ENCODE assay signal across 6 cellular contexts in the genomic region with DNA sequence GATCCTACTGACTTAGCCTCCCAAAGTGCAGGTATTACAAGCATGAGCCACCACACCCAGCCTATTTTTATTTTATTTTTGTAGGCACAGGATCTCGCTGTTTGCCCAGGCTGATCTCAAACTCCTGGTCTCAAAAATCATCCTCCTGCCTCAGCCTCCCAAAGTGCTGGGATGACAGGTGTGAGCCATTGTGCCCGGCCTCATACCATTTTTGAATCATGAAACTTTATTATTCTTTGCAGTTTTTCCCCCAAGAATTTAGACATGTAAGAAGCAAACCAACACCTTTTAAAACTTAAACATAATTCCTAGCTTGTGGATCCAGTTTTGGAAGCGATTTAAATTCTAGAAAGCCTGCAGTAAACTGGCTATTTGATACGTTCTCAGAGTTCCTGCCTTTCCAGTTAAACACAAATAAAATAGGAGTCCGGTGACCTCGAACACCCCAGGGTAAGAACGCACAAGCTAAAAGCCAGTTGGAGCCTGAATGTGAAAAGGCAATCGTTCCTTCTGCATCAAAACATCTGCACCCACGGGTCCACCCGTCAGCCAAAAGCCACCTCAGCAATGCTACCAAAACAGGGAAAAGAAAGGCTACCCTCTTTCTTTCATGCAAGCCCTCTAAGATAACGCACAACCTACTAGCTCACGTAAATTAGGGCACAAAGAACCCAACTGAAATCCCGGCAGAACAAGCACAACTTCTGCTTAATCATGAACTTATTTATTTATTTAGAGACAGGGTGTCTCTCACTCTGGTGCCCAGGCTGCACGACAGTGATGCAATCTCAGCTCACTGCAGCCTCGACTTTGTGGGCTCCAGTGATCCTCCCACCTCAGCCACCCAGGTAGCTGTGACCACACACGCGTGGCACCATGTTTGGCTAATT. TPM values are rescaled to one million over a fixed set of nuclear protein-coding genes. Genes with fewer than 3 reads are reported as not detected.
A peak's percentile ranks its signal among the peaks of the same experiment; 100 is the strongest.
DNase-seq lines count a peak whose midpoint lies in the region; ATAC-seq, FAIRE-seq and TF ChIP-seq lines count a peak whose summit lies in the region.
"Not testable (repeated sequence)": the region's sequence is repeated elsewhere in the genome, so short reads cannot be mapped to it uniquely, and the experiment has no call there.

No MANE protein-coding gene starts in this region.

- CTCF ChIA-PET in IMR-90 (lab: Yijun Ruan, JAX); H1 (lab: Charles Lee; ENCODE audit: partially characterized antibody); HepG2 (lab: Yijun Ruan, JAX; ENCODE audit: low intra/inter-chr PET ratio, low total read pairs): not testable (repeated sequence)

- H3K56ac ChIP-seq in IMR-90 (ENCODE audit: extremely low read depth, insufficient read depth, low read length); H1 (replicated peaks; ENCODE audit: insufficient read length, low read depth, low read length): not testable (repeated sequence)

- H4K8ac ChIP-seq in IMR-90 (ENCODE audit: low read depth in 2 of 2, low read length in 2 of 2); H1 (ENCODE audit: extremely low read depth, insufficient read depth, low read length): not testable (repeated sequence)

- not testable (repeated sequence) for H3K18ac ChIP-seq in IMR-90 (ENCODE audit: low read depth, low read length)
- H3K18ac ChIP-seq in H1 (ENCODE audit: extremely low read depth, low read length): 0 out of 2 replicates have a peak overlapping the region, but pooled peaks have one; percentile 21

- H3K4me3 ChIP-seq in BLaER1; IMR-90 (ENCODE audit: insufficient read depth, low read depth, low read length); SJSA1; H1 (ENCODE audit: extremely low read depth in 1 of 4, insufficient read depth in 2 of 4, low read depth in 3 of 4, low read length in 4 of 4); HepG2 (replicated peaks in 1 of 3; ENCODE audit: insufficient read depth in 1 of 3, low read depth in 2 of 3, low read length in 3 of 3): not testable (repeated sequence)

- H3K36me3 ChIP-seq in BLaER1 (peaks cover 50% of the 10 kb centered on the region), H1 (ENCODE audit: control insufficient read depth in 2 of 4, insufficient read depth in 4 of 4, low read length in 3 of 4) (peaks cover 0 to 25% (median 8%) of the 10 kb centered on the region in 4 experiments; a peak in 4 of 8 replicates)
- H3K36me3 ChIP-seq in IMR-90 (ENCODE audit: control insufficient read depth, insufficient read depth, low read length); SJSA1; HepG2 (replicated peaks in 1 of 2; ENCODE audit: control insufficient read depth in 1 of 2, insufficient read depth in 2 of 2, low read length in 2 of 2): not testable (repeated sequence)

- H3K9me1 ChIP-seq in IMR-90 (ENCODE audit: insufficient read depth, low read length): not testable (repeated sequence)

- not testable (repeated sequence) for ATAC-seq in IMR-90 (ENCODE audit: low read depth); HepG2; memory B cell (ENCODE audit: low read depth)

- in situ Hi-C loops in IMR-90 (cut with MboI; ENCODE audit: low sequenced_read_pairs); HepG2 (cut with HindIII; ENCODE audit: extremely low pct_ligation_motif_present, low pct_unique_long_range_greater_than_20kb): not testable (repeated sequence)

- H3K14ac ChIP-seq in IMR-90 (replicated peaks; ENCODE audit: low read depth, low read length); H1 (ENCODE audit: insufficient read length): not testable (repeated sequence)

- H3K23me2 ChIP-seq in H1 (ENCODE audit: low read depth, low read length): not testable (repeated sequence)

- not testable (repeated sequence) for DNase-seq in IMR-90; H1 (ENCODE audit: low read depth in 1 of 2, low spot score in 2 of 2); HepG2 (ENCODE audit: low spot score); memory B cell (ENCODE audit: low spot score in 2 of 2)
- peak; percentile 59 to 69 for DNase-seq in SJSA1 (ENCODE audit: low read depth in 1 of 2, low spot score in 2 of 2)

- not testable (repeated sequence) for H3K4ac ChIP-seq in IMR-90 (ENCODE audit: low read depth, low read length); H1 (replicated peaks; ENCODE audit: insufficient read length, low read depth, low read length)

- TF ChIP-seq RAD21 in IMR-90 (IDR thresholded peaks at IDR 0.05; ENCODE audit: low read length); H1 (IDR thresholded peaks at IDR 0.05 in 1 of 2, conservative IDR thresholded peaks at IDR 0.05 in 1 of 2; ENCODE audit: low read depth in 2 of 2, low read length in 2 of 2); HepG2 (CRISPR knock-in tag; IDR thresholded peaks at IDR 0.05): not testable (repeated sequence)

- H3K36me3 Mint-ChIP-seq in memory B cell: peaks cover 17% of the 10 kb centered on the region

- H3K4me3 Mint-ChIP-seq in memory B cell: not testable (repeated sequence)

- H3K79me1 ChIP-seq in IMR-90 (ENCODE audit: low read depth in 1 of 2, low read length in 2 of 2) (peaks cover 29 to 61% of the 10 kb centered on the region in 2 experiments), H1 (ENCODE audit: low read depth, low read length) (peaks cover 16% of the 10 kb centered on the region)

- intact Hi-C loops in IMR-90 (cut with micrococcal nuclease); HepG2 (cut with micrococcal nuclease; ENCODE audit: unreplicated experiment): not testable (repeated sequence)

- not testable (repeated sequence) for TF ChIP-seq POLR2A in IMR-90 (IDR thresholded peaks at IDR 0.05; ENCODE audit: low read depth, low read length); H1 (IDR thresholded peaks at IDR 0.05; ENCODE audit: control extremely low read depth in 1 of 2, low read depth in 2 of 2, low read length in 2 of 2); HepG2 (IDR thresholded peaks at IDR 0.05; ENCODE audit: insufficient read depth in 1 of 2, low read depth in 2 of 2, low read length in 2 of 2)

- H3K4me1 Mint-ChIP-seq in memory B cell: not testable (repeated sequence)

- peak overlapping the region; percentile 56; the same call in 1 of the 2 replicates for H2BK12ac ChIP-seq in H1 (ENCODE audit: low read depth, low read length)

- H4K5ac ChIP-seq in IMR-90 (ENCODE audit: low read depth, low read length); H1 (ENCODE audit: insufficient read length, low read depth, low read length): not testable (repeated sequence)

- not testable (repeated sequence) for H4K91ac ChIP-seq in IMR-90 (ENCODE audit: insufficient read depth, low read depth, low read length); H1 (replicated peaks; ENCODE audit: insufficient read length, low read length)

- H3K27ac Mint-ChIP-seq in memory B cell: peak overlapping the region; percentile 74

- not testable (repeated sequence) for H2AFZ ChIP-seq in IMR-90 (replicated peaks; ENCODE audit: low read length, poor library complexity); H1 (ENCODE audit: low read length); HepG2 (ENCODE audit: low read length)

- H2BK20ac ChIP-seq in IMR-90 (ENCODE audit: low read depth, low read length); H1 (ENCODE audit: low read length): not testable (repeated sequence)

- not testable (repeated sequence) for H2AK5ac ChIP-seq in IMR-90 (ENCODE audit: low read depth, low read length); H1 (ENCODE audit: low read depth, low read length)

- peak; percentile 60 for FAIRE-seq in H1 (lab: Jason Lieb, UNC)
- FAIRE-seq in HepG2 (lab: Jason Lieb, UNC): not testable (repeated sequence)

- not testable (repeated sequence) for TF ChIP-seq CTCF in IMR-90 (conservative IDR thresholded peaks at IDR 0.05; ENCODE audit: low read depth, low read length); H1 (IDR thresholded peaks at IDR 0.05; ENCODE audit: control extremely low read depth in 1 of 3, insufficient read depth in 1 of 3, low read depth in 1 of 3, low read length in 3 of 3); HepG2 (CRISPR knock-in tag; IDR thresholded peaks at IDR 0.05)

- not testable (repeated sequence) for TF ChIP-seq EP300 in H1 (IDR thresholded peaks at IDR 0.05; ENCODE audit: borderline replicate concordance in 1 of 2, low read depth in 2 of 2, low read length in 2 of 2); HepG2 (IDR thresholded peaks at IDR 0.05; ENCODE audit: low read depth in 2 of 2, low read length in 2 of 2); HepG2 (CRISPR knock-in tag; IDR thresholded peaks at IDR 0.05; ENCODE audit: borderline replicate concordance)

- H3K4me2 ChIP-seq in BLaER1: peak overlapping the region; percentile 2; the same call in 1 of the 2 replicates
- H3K4me2 ChIP-seq in IMR-90 (ENCODE audit: low read depth, low read length); H1 (ENCODE audit: insufficient read depth in 1 of 2, low read depth in 2 of 2, low read length in 2 of 2); HepG2 (ENCODE audit: low read depth, low read length): not testable (repeated sequence)

- not testable (repeated sequence) for H3K27me3 Mint-ChIP-seq in memory B cell

- H2BK5ac ChIP-seq in IMR-90 (ENCODE audit: low read depth, low read length, poor library complexity, severe bottlenecking): not testable (repeated sequence)
- 0 out of 2 replicates have a peak overlapping the region, but pooled peaks have one; percentile 84 for H2BK5ac ChIP-seq in H1 (ENCODE audit: low read depth, low read length)

- not testable (repeated sequence) for H3K9me3 Mint-ChIP-seq in memory B cell

- not testable (repeated sequence) for H3K23ac ChIP-seq in IMR-90 (ENCODE audit: low read depth, low read length); H1 (ENCODE audit: insufficient read length)

- H3K9ac ChIP-seq in BLaER1; IMR-90 (ENCODE audit: low read depth, low read length); H1 (replicated peaks in 1 of 4; ENCODE audit: extremely low read depth in 1 of 4, low read depth in 3 of 4, low read length in 3 of 4); HepG2 (ENCODE audit: insufficient read depth, low read depth, low read length): not testable (repeated sequence)

- not testable (repeated sequence) for BruUV-seq in IMR-90 (replicated peaks; lab: Mats Ljungman, UMichigan); HepG2 (replicated peaks; lab: Mats Ljungman, UMichigan)

- not testable (repeated sequence) for H3K4me1 ChIP-seq in BLaER1; IMR-90 (ENCODE audit: control insufficient read depth, insufficient read depth, low read length); H1 (replicated peaks in 1 of 4; ENCODE audit: control insufficient read depth in 3 of 4, insufficient read depth in 4 of 4, low read length in 3 of 4); HepG2 (ENCODE audit: insufficient read depth, low read length)
- H3K4me1 ChIP-seq in SJSA1 (replicated peaks): peaks cover 23% of the 10 kb centered on the region

- H2BK15ac ChIP-seq in IMR-90 (ENCODE audit: low read depth, low read length); H1 (ENCODE audit: low read length): not testable (repeated sequence)

- POLR2A ChIA-PET in IMR-90 (lab: Charles Lee; ENCODE audit: unreplicated experiment); H1 (lab: Charles Lee; ENCODE audit: partially characterized antibody); HepG2 (lab: Yijun Ruan, JAX): not testable (repeated sequence)

- H3K79me2 ChIP-seq in H1 (ENCODE audit: control insufficient read depth in 1 of 2, insufficient read depth in 2 of 2, low read length in 2 of 2) (peaks cover 0 to 88% of the 10 kb centered on the region in 2 experiments), HepG2 (ENCODE audit: insufficient read depth, low read length) (peaks cover 14% of the 10 kb centered on the region)

- not testable (repeated sequence) for H2BK120ac ChIP-seq in IMR-90 (ENCODE audit: low read depth, low read length); H1 (replicated peaks; ENCODE audit: low read depth, low read length)

- not testable (repeated sequence) for H3K27ac ChIP-seq in BLaER1; IMR-90 (ENCODE audit: insufficient read depth, low read length); H1 (ENCODE audit: low read depth, low read length); HepG2 (ENCODE audit: extremely low read length, insufficient read depth, low read length)
- H3K27ac ChIP-seq in SJSA1: peak overlapping the region; percentile 27; the same call in 1 of the 2 replicates

- H4K20me1 ChIP-seq in BLaER1 (peaks cover 94% of the 10 kb centered on the region), IMR-90 (ENCODE audit: insufficient read depth, low read length) (peaks cover 30% of the 10 kb centered on the region)
- not testable (repeated sequence) for H4K20me1 ChIP-seq in H1 (replicated peaks in 1 of 2; ENCODE audit: control insufficient read depth in 1 of 2, insufficient read depth in 2 of 2, low read length in 2 of 2); HepG2 (ENCODE audit: insufficient read depth, low read length)

- H3K9me3 ChIP-seq in BLaER1 (0 out of 2 replicates have a peak, but pooled peaks cover 15% of the 10 kb centered on the region), H1 (ENCODE audit: insufficient read depth in 2 of 2, low read depth in 1 of 2, low read length in 1 of 2) (peaks cover 25% of the 10 kb centered on the region in 2 experiments)
- not testable (repeated sequence) for H3K9me3 ChIP-seq in IMR-90 (ENCODE audit: control insufficient read depth, insufficient read depth, low read length); SJSA1 (replicated peaks); HepG2 (ENCODE audit: low read length)

- dilution Hi-C loops in IMR-90 (cut with HindIII; ENCODE audit: low sequenced_read_pairs, unreplicated experiment): not testable (repeated sequence)

- not testable (repeated sequence) for H2AK9ac ChIP-seq in IMR-90 (replicated peaks; ENCODE audit: low read depth, low read length, poor library complexity)

- WGBS in IMR-90 (ENCODE audit: extremely low coverage in 2 of 2, insufficient read length in 1 of 2), 2 experiments: no CpG with 5 or more reads among the region's 17 CpGs
- 88% methylated on average over 16 of the region's 17 CpGs; no CpG with 5 or more reads in 1 of the 2 experiments for WGBS in H1 (ENCODE audit: extremely low coverage in 1 of 2, insufficient coverage in 1 of 2, insufficient read length in 1 of 2, insufficient replicate concordance in 2 of 2, low coverage in 1 of 2, low lambda C conversion rate in 2 of 2, missing lambda C conversion rate in 1 of 2), 2 experiments
- WGBS in HepG2 (ENCODE audit: low lambda C conversion rate): 72% methylated on average over 16 of the region's 17 CpGs

- not testable (repeated sequence) for H3K27me3 ChIP-seq in BLaER1; IMR-90 (ENCODE audit: control insufficient read depth, insufficient read depth, low read length); SJSA1 (replicated peaks); H1 (replicated peaks in 1 of 4; ENCODE audit: control insufficient read depth in 3 of 4, extremely low read depth in 1 of 4, insufficient read depth in 3 of 4, low read length in 3 of 4); HepG2 (ENCODE audit: control insufficient read depth in 1 of 2, insufficient read depth in 2 of 2, low read length in 2 of 2)

RNA-seq across cellular contexts. Expression of a gene that starts 39.7 kb away (rescaled TPM):
- total RNA-seq in IMR-90 (2012; rRNA removed) (26.2 and 28.3 TPM in 2 replicates), HepG2 (2016; rRNA removed; fragmentation: Illumina TruSeq; extraction: Trizol) (11.4 and 15.5 TPM in 2 replicates)
- polyA plus RNA-seq in IMR-90 (2012; rRNA removed) (38.0 and 42.7 TPM in 2 replicates), H1 (2011; rRNA removed) (43.4 and 46.8 TPM in 2 replicates), HepG2 (2011; rRNA removed) (24.3 and 28.9 TPM in 2 replicates)
- polyA plus RNA-seq in IMR-90 (2012; cell fraction: cytosol; rRNA removed): 28.3 and 35.0 TPM in 2 replicates
- polyA plus RNA-seq in IMR-90 (2012; cell fraction: nucleus; rRNA removed; ENCODE audit: low replicate concordance): 28.1 and 30.9 TPM in 2 replicates
- total RNA-seq in SJSA1 (2014; rRNA removed; shearing (Covaris generic)): 19.3 and 23.9 TPM in 2 replicates
- 29.1 and 35.1 TPM in 2 replicates for total RNA-seq in H1 (2021; fragmentation: NEBNext Ultra II Directional; extraction: Animal tissue kit (Norgen Biotek cat#: 25700))
- polyA plus RNA-seq in H1 (2011; cell fraction: cytosol; rRNA removed): 36.5 TPM
- 54.8 TPM for polyA plus RNA-seq in H1 (2011; cell fraction: nucleus; rRNA removed)
- polyA plus RNA-seq in H1 (2012, experiment 1 of 2): 29.2 to 34.0 TPM (median 33.8 TPM) in 4 replicates
- 30.9 TPM for polyA plus RNA-seq in H1 (2012, experiment 2 of 2)
- 22.1 TPM for polyA plus RNA-seq in H1 (2013, experiment 1 of 2)
- 23.6 TPM for polyA plus RNA-seq in H1 (2013, experiment 2 of 2)
- 51.6 and 57.5 TPM in 2 replicates for polyA minus RNA-seq in H1 (2011; rRNA and poly(A)+ RNA removed)
- polyA minus RNA-seq in H1 (2011; cell fraction: cytosol; rRNA and poly(A)+ RNA removed): 15.0 TPM
- polyA minus RNA-seq in H1 (2011; cell fraction: nucleus; rRNA and poly(A)+ RNA removed): 45.8 TPM
- total RNA-seq in HepG2 (2016; cell fraction: cytosol; rRNA removed; fragmentation: Illumina TruSeq; extraction: Trizol; ENCODE audit: low read depth): 17.0 and 17.1 TPM in 2 replicates
- 12.0 and 16.4 TPM in 2 replicates for total RNA-seq in HepG2 (2016; cell fraction: insoluble cytoplasmic fraction; rRNA removed; fragmentation: Illumina TruSeq; extraction: Trizol)
- 20.4 and 22.0 TPM in 2 replicates for total RNA-seq in HepG2 (2016; cell fraction: membrane; rRNA removed; fragmentation: Illumina TruSeq; extraction: Trizol)
- total RNA-seq in HepG2 (2016; cell fraction: nucleus; rRNA removed; fragmentation: Illumina TruSeq; extraction: Trizol): 10.0 and 12.2 TPM in 2 replicates
- 43.6 and 44.6 TPM in 2 replicates for polyA plus RNA-seq in HepG2 (2011; cell fraction: cytosol; rRNA removed)
- 19.8 and 21.8 TPM in 2 replicates for polyA plus RNA-seq in HepG2 (2011; cell fraction: nucleus; rRNA removed)
- polyA plus RNA-seq in HepG2 (2012): 27.9 and 45.4 TPM in 2 replicates
- 32.7 and 33.4 TPM in 2 replicates for polyA plus RNA-seq in HepG2 (2016; cell fraction: cytosol; fragmentation: Illumina TruSeq; extraction: Trizol; ENCODE audit: low read depth)
- polyA plus RNA-seq in HepG2 (2016; cell fraction: insoluble cytoplasmic fraction; fragmentation: Illumina TruSeq; extraction: Trizol; ENCODE audit: low read depth): 17.5 and 19.2 TPM in 2 replicates
- polyA plus RNA-seq in HepG2 (2016; cell fraction: membrane; fragmentation: Illumina TruSeq; extraction: Trizol; ENCODE audit: low read depth): 32.3 and 33.0 TPM in 2 replicates
- polyA plus RNA-seq in HepG2 (2016; cell fraction: nucleus; fragmentation: Illumina TruSeq; extraction: Trizol; ENCODE audit: insufficient read depth, low read depth): 15.6 and 21.5 TPM in 2 replicates
- polyA minus RNA-seq in HepG2 (2011; rRNA and poly(A)+ RNA removed; ENCODE audit: low replicate concordance): 43.4 and 47.9 TPM in 2 replicates
- 18.8 and 19.4 TPM in 2 replicates for polyA minus RNA-seq in HepG2 (2011; cell fraction: cytosol; rRNA and poly(A)+ RNA removed)
- polyA minus RNA-seq in HepG2 (2011; cell fraction: nucleus; rRNA and poly(A)+ RNA removed): 16.5 and 19.1 TPM in 2 replicates

RNA-seq across cellular contexts. Expression of a gene that starts 39.7 kb away (rescaled TPM):
- total RNA-seq in IMR-90 (2012; rRNA removed): 13.1 and 13.6 TPM in 2 replicates
- 21.5 and 22.4 TPM in 2 replicates for polyA plus RNA-seq in IMR-90 (2012; rRNA removed)
- 14.3 and 22.8 TPM in 2 replicates for polyA plus RNA-seq in IMR-90 (2012; cell fraction: cytosol; rRNA removed)
- polyA plus RNA-seq in IMR-90 (2012; cell fraction: nucleus; rRNA removed; ENCODE audit: low replicate concordance): 6.0 and 10.4 TPM in 2 replicates
- 38.8 and 57.2 TPM in 2 replicates for total RNA-seq in SJSA1 (2014; rRNA removed; shearing (Covaris generic))
- 45.8 and 46.4 TPM in 2 replicates for total RNA-seq in H1 (2021; fragmentation: NEBNext Ultra II Directional; extraction: Animal tissue kit (Norgen Biotek cat#: 25700))
- polyA plus RNA-seq in H1 (2011; rRNA removed): 28.5 and 41.4 TPM in 2 replicates
- polyA plus RNA-seq in H1 (2011; cell fraction: cytosol; rRNA removed): 33.4 TPM
- polyA plus RNA-seq in H1 (2011; cell fraction: nucleus; rRNA removed): 34.7 TPM
- polyA plus RNA-seq in H1 (2012, experiment 1 of 2): 23.6 to 30.7 TPM (median 29.1 TPM) in 4 replicates
- polyA plus RNA-seq in H1 (2012, experiment 2 of 2): 29.3 TPM
- polyA plus RNA-seq in H1 (2013, experiment 1 of 2): 19.5 TPM
- polyA plus RNA-seq in H1 (2013, experiment 2 of 2): 17.9 TPM
- polyA minus RNA-seq in H1 (2011; rRNA and poly(A)+ RNA removed): 29.9 and 30.2 TPM in 2 replicates
- polyA minus RNA-seq in H1 (2011; cell fraction: cytosol; rRNA and poly(A)+ RNA removed): 40.1 TPM
- polyA minus RNA-seq in H1 (2011; cell fraction: nucleus; rRNA and poly(A)+ RNA removed): 31.7 TPM
- 28.9 and 29.8 TPM in 2 replicates for total RNA-seq in HepG2 (2016; rRNA removed; fragmentation: Illumina TruSeq; extraction: Trizol)
- total RNA-seq in HepG2 (2016; cell fraction: cytosol; rRNA removed; fragmentation: Illumina TruSeq; extraction: Trizol; ENCODE audit: low read depth): 4.7 and 6.3 TPM in 2 replicates
- total RNA-seq in HepG2 (2016; cell fraction: insoluble cytoplasmic fraction; rRNA removed; fragmentation: Illumina TruSeq; extraction: Trizol): 24.4 and 29.9 TPM in 2 replicates
- total RNA-seq in HepG2 (2016; cell fraction: membrane; rRNA removed; fragmentation: Illumina TruSeq; extraction: Trizol): 21.5 and 24.7 TPM in 2 replicates
- total RNA-seq in HepG2 (2016; cell fraction: nucleus; rRNA removed; fragmentation: Illumina TruSeq; extraction: Trizol): 14.1 and 17.2 TPM in 2 replicates
- 20.0 and 24.1 TPM in 2 replicates for polyA plus RNA-seq in HepG2 (2011; rRNA removed)
- polyA plus RNA-seq in HepG2 (2011; cell fraction: cytosol; rRNA removed): 17.2 and 25.9 TPM in 2 replicates
- polyA plus RNA-seq in HepG2 (2011; cell fraction: nucleus; rRNA removed): 15.2 and 18.2 TPM in 2 replicates
- polyA plus RNA-seq in HepG2 (2012): 18.2 TPM in 2 replicates
- polyA plus RNA-seq in HepG2 (2016; cell fraction: cytosol; fragmentation: Illumina TruSeq; extraction: Trizol; ENCODE audit: low read depth): 3.0 and 3.2 TPM in 2 replicates
- polyA plus RNA-seq in HepG2 (2016; cell fraction: insoluble cytoplasmic fraction; fragmentation: Illumina TruSeq; extraction: Trizol; ENCODE audit: low read depth): 25.3 and 26.7 TPM in 2 replicates
- 10.1 and 11.7 TPM in 2 replicates for polyA plus RNA-seq in HepG2 (2016; cell fraction: membrane; fragmentation: Illumina TruSeq; extraction: Trizol; ENCODE audit: low read depth)
- polyA plus RNA-seq in HepG2 (2016; cell fraction: nucleus; fragmentation: Illumina TruSeq; extraction: Trizol; ENCODE audit: insufficient read depth, low read depth): 17.2 and 17.7 TPM in 2 replicates
- 51.4 and 60.3 TPM in 2 replicates for polyA minus RNA-seq in HepG2 (2011; rRNA and poly(A)+ RNA removed; ENCODE audit: low replicate concordance)
- 25.4 and 30.2 TPM in 2 replicates for polyA minus RNA-seq in HepG2 (2011; cell fraction: cytosol; rRNA and poly(A)+ RNA removed)
- polyA minus RNA-seq in HepG2 (2011; cell fraction: nucleus; rRNA and poly(A)+ RNA removed): 10.9 and 13.4 TPM in 2 replicates
